ENCODE assay signal across 16 cellular contexts in the genomic region with DNA sequence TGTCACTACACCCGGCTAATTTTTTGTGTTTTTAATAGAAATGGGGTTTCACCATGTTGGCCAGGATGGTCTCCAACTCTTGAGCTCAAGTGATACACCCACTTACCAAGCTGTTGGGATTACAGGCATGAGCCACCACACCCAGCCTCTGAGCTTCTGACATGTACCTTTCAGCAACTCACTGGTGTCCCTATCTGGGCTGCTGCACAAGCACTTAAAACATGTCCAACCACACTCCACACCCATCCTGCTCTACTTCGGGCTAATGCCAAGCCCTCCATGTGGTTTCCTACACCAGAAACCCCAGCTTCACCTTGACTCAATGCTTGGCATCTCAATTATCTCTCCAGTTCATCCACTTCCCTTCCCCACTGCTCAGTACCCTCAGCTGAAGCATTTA. TPM values are rescaled to one million over a fixed set of nuclear protein-coding genes. Genes with fewer than 3 reads are reported as not detected.
"Had no signal": no experiment of that assay in that cellular context is flagged by ENCODE, and none has a peak within 500 bp of the region (broad histone marks: within the 10 kb centered on the region; RNA-seq: fewer than 3 reads in every experiment).

No MANE protein-coding gene starts in this region.

- H3K27ac ChIP-seq: pancreas, WERI-Rb-1 had no signal

- H3K9me3 ChIP-seq: pancreas had no signal

- H3K4me1 ChIP-seq: pancreas had no signal

- ATAC-seq: activated CD4-positive, alpha-beta T cell treated with anti-CD3 and anti-CD28 coated beads for 36 hours; effector memory CD8-positive, alpha-beta T cell; pancreas; stimulated activated effector memory CD8-positive, alpha-beta T cell treated with anti-CD3 and anti-CD28 coated beads, Interleukin-12 subunit alpha, Interleukin-12 subunit beta, amount 100 ng/mL, for 72 hours had no signal

- H3K27me3 Mint-ChIP-seq: activated CD4-positive, alpha-beta memory T cell treated with anti-CD3 and anti-CD28 coated beads, Interleukin-2, amount 10 ng/mL, durations not matched to agents 7 days and 5 days; activated CD4-positive, alpha-beta T cell treated with anti-CD3 and anti-CD28 coated beads for 36 hours; central memory CD8-positive, alpha-beta T cell; effector memory CD8-positive, alpha-beta T cell had no signal

- DNase-seq: activated CD4-positive, alpha-beta memory T cell treated with anti-CD3 and anti-CD28 coated beads, Interleukin-2, amount 10 ng/mL, durations not matched to agents 7 days and 5 days; activated CD4-positive, alpha-beta T cell treated with anti-CD3 and anti-CD28 coated beads for 36 hours; activated gamma-delta T cell treated with Interleukin-2 at 50 U/mL for 16 hours; activated T-cell treated with anti-CD3 and anti-CD28 coated beads, Interleukin-2, amount 50 U/mL, for 48 hours; effector memory CD8-positive, alpha-beta T cell; left colon; mammary epithelial cell; pancreas; retina; substantia nigra; trophoblast cell; WERI-Rb-1 had no signal

- H3K4me3 ChIP-seq: pancreas, smooth muscle cell had no signal

- H3K27me3 ChIP-seq: pancreas had no signal

- H3K27ac Mint-ChIP-seq: activated CD4-positive, alpha-beta memory T cell treated with anti-CD3 and anti-CD28 coated beads, Interleukin-2, amount 10 ng/mL, durations not matched to agents 7 days and 5 days; stimulated activated effector memory CD8-positive, alpha-beta T cell treated with anti-CD3 and anti-CD28 coated beads, Interleukin-12 subunit alpha, Interleukin-12 subunit beta, amount 100 ng/mL, for 72 hours had no signal

- H3K4me3 Mint-ChIP-seq: activated CD4-positive, alpha-beta memory T cell treated with anti-CD3 and anti-CD28 coated beads, Interleukin-2, amount 10 ng/mL, durations not matched to agents 7 days and 5 days; activated CD4-positive, alpha-beta T cell treated with anti-CD3 and anti-CD28 coated beads for 36 hours; central memory CD8-positive, alpha-beta T cell; effector memory CD8-positive, alpha-beta T cell; stimulated activated effector memory CD8-positive, alpha-beta T cell treated with anti-CD3 and anti-CD28 coated beads, Interleukin-12 subunit alpha, Interleukin-12 subunit beta, amount 100 ng/mL, for 72 hours had no signal

- H3K4me2 ChIP-seq: smooth muscle cell had no signal

- H3K9me3 Mint-ChIP-seq: activated CD4-positive, alpha-beta memory T cell treated with anti-CD3 and anti-CD28 coated beads, Interleukin-2, amount 10 ng/mL, durations not matched to agents 7 days and 5 days; central memory CD8-positive, alpha-beta T cell; effector memory CD8-positive, alpha-beta T cell; stimulated activated effector memory CD8-positive, alpha-beta T cell treated with anti-CD3 and anti-CD28 coated beads, Interleukin-12 subunit alpha, Interleukin-12 subunit beta, amount 100 ng/mL, for 72 hours had no signal

RNA-seq across cellular contexts. Expression of a gene that starts 51.2 kb away (rescaled TPM):
- total RNA-seq: smooth muscle cell had no signal
- polyA plus RNA-seq: mammary epithelial cell, neural cell had no signal
